Comparison of ENCODE assay signal across 8 cellular contexts in the genomic region with DNA sequence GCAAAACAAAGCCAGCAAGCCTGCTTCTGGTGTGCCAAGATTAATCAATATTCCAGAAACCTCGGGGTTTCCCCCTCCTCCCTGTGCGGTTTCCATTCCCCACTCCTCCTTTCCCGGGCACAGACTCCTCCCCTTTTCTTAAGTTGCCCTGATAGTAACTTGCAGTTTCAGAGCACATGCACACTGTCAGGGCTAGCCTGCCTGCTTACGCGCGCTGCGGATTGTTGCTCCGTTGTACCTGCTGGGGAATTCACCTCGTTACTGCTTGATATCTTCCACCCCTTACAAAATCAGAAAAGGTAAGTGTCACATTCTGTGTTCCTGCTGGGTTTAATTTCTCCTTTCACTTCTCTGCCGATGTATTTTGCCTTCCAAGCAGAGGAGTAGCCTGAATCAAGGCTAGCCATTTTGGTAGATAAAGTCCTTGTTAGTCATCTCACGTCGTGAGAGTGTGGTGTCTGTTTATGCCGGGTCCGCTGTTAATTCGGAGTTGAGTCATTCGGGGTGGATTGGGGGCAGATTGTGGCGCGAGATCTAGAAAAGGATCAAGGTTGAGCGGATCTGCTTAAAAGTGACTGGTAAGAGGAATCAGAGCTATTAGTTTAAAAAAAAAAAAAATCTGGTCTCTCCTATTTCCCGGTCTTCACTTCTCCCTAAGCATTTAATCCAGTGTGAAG. TPM values are rescaled to one million over a fixed set of nuclear protein-coding genes. Genes with fewer than 3 reads are reported as not detected.
DNase-seq lines count a peak whose midpoint lies in the region; ATAC-seq and TF ChIP-seq lines count a peak whose summit lies in the region.

A gene (plus strand): TSS at position 170 of the 677 bp plus-strand sequence. CDS start 1,818 bp downstream, outside the sequence.

- no peaks in the 10 kb centered on the region for H3K9me3 ChIP-seq in effector memory CD4-positive, alpha-beta T cell (ENCODE audit: control insufficient read depth, low read length)

- peak within 1 kb of the TSS; percentile 44 for H3K4me3 ChIP-seq in kidney epithelial cell (ENCODE audit: low read depth, low read length)
- no peak within 1 kb of the TSS for H3K4me3 ChIP-seq in effector memory CD4-positive, alpha-beta T cell (ENCODE audit: insufficient read depth, low read depth, low read length, poor library complexity, severe bottlenecking)

- no peak within 1 kb of the TSS for H3K27ac ChIP-seq in effector memory CD4-positive, alpha-beta T cell (ENCODE audit: insufficient read depth, low read length, poor library complexity, severe bottlenecking)

- no peaks in the 10 kb centered on the region for H3K36me3 ChIP-seq in kidney epithelial cell (ENCODE audit: control insufficient read depth, insufficient read depth, low read length)
- H3K36me3 ChIP-seq in effector memory CD4-positive, alpha-beta T cell (ENCODE audit: control insufficient read depth, insufficient read depth, low read length): no peaks in the 10 kb centered on the region

- DNase-seq in DMS 273 (lab: John Stamatoyannopoulos, UW; ENCODE audit: unreplicated experiment) (peak; percentile 88), cerebellar cortex (ENCODE audit: low spot score) (peak; percentile 21), kidney epithelial cell (ENCODE audit: low read depth) (peak; percentile 41)
- peak; percentile 15 to 42 for DNase-seq in stimulated activated CD4-positive, alpha-beta T cell treated with anti-CD3 and anti-CD28 coated beads, Interleukin-12 subunit alpha, Interleukin-12 subunit beta, amount 100 ng/mL, for 24 hours (ENCODE audit: low read depth in 2 of 2)
- DNase-seq in effector memory CD4-positive, alpha-beta T cell: no peak

- no peaks in the 10 kb centered on the region for H3K4me1 ChIP-seq in effector memory CD4-positive, alpha-beta T cell (ENCODE audit: control insufficient read depth, insufficient read depth, low read length, poor library complexity, severe bottlenecking)

- ATAC-seq in GM19397 (IDR thresholded peaks at IDR 0.05; ENCODE audit: unreplicated experiment) (peak; percentile 84), HG03442 (IDR thresholded peaks at IDR 0.05; ENCODE audit: unreplicated experiment) (peak; percentile 85)

- TF ChIP-seq CTCF in kidney epithelial cell (IDR thresholded peaks at IDR 0.05; ENCODE audit: insufficient read depth, low read length, poor library complexity, severe bottlenecking): no peak

- peak; percentile 57 for TF ChIP-seq POLR2A in Raji (IDR thresholded peaks at IDR 0.05; ENCODE audit: insufficient read depth, low read depth, low read length)

- H3K27me3 ChIP-seq in kidney epithelial cell (ENCODE audit: control insufficient read depth, insufficient read depth, low read length): no peaks in the 10 kb centered on the region
- peaks cover 10% of the 10 kb centered on the region for H3K27me3 ChIP-seq in effector memory CD4-positive, alpha-beta T cell (replicated peaks; ENCODE audit: control insufficient read depth, insufficient read depth, low read length, poor library complexity, severe bottlenecking)

RNA-seq across cellular contexts. Expression of the gene that starts here (rescaled TPM):
- total RNA-seq in kidney epithelial cell: 0.25 and 4.3 TPM in 2 replicates

Comparison
In these comparisons a context has a peak if more than half of its experiments do, and no peak if none do; other contexts are left out.
1. DNase-seq: peak in DMS 273 (single experiment), cerebellar cortex (single experiment), kidney epithelial cell (single experiment) and stimulated activated CD4-positive, alpha-beta T cell treated with anti-CD3 and anti-CD28 coated beads, Interleukin-12 subunit alpha, Interleukin-12 subunit beta, amount 100 ng/mL, for 24 hours (2 of 2); none in effector memory CD4-positive, alpha-beta T cell (0 of 3).